1 cellular context compared by ENCODE assay signal in genomic region chr15:66387176-66388056, GRCh38.
TF ChIP-seq lines count a peak whose summit lies in the region.

No MANE protein-coding gene starts in this region.

TF ChIP-seq in K562, 482 proteins besides CTCF, POLR2A, EP300 and RAD21 (continued from another document and continues in another):
- TF ChIP-seq GATA2 (CRISPR knock-in tag; IDR thresholded peaks at IDR 0.05), result no peak
- TF ChIP-seq SUPT5H (IDR thresholded peaks at IDR 0.05), result no peak
- no peak for TF ChIP-seq TAF9B (IDR thresholded peaks at IDR 0.05; ENCODE audit: partially characterized antibody)
- no peak for TF ChIP-seq ADNP (tag; IDR thresholded peaks at IDR 0.05)
- TF ChIP-seq HNRNPUL1 (IDR thresholded peaks at IDR 0.05; ENCODE audit: low read length), result no peak
- TF ChIP-seq ZNF561 (CRISPR knock-in tag; conservative IDR thresholded peaks at IDR 0.05), result no peak
- no peak for TF ChIP-seq GTF2F1 (IDR thresholded peaks at IDR 0.05; ENCODE audit: low read depth, low read length)
- no peak for TF ChIP-seq SP1 (CRISPR knock-in tag; IDR thresholded peaks at IDR 0.05)
- no peak for TF ChIP-seq ATF3 (IDR thresholded peaks at IDR 0.05)
- no peak for TF ChIP-seq ATF3 (CRISPR knock-in tag; conservative IDR thresholded peaks at IDR 0.05)
- no peak for TF ChIP-seq RBM25 (IDR thresholded peaks at IDR 0.05; ENCODE audit: low read depth, low read length, severe bottlenecking)
- TF ChIP-seq ATF1 (CRISPR knock-in tag; IDR thresholded peaks at IDR 0.05), result no peak
- TF ChIP-seq ATF1 (tag; IDR thresholded peaks at IDR 0.05), result no peak
- TF ChIP-seq ZNF324 (CRISPR knock-in tag; IDR thresholded peaks at IDR 0.05), result no peak
- peak; percentile 33 to 42; a peak in 2 of 4 replicates for TF ChIP-seq NRF1 (conservative IDR thresholded peaks at IDR 0.05 in 1 of 2, IDR thresholded peaks at IDR 0.05 in 1 of 2)
- TF ChIP-seq MAX (CRISPR knock-in tag; IDR thresholded peaks at IDR 0.05), result 0 out of 2 replicates have a peak, but pooled peaks have one; percentile 18
- TF ChIP-seq DLX4 (CRISPR knock-in tag; IDR thresholded peaks at IDR 0.05), result no peak
- TF ChIP-seq VEZF1 (CRISPR knock-in tag; IDR thresholded peaks at IDR 0.05), result peak; percentile 9; the same call in 1 of the 2 replicates
- TF ChIP-seq PYGO2 (tag; IDR thresholded peaks at IDR 0.05), result no peak
- no peak for TF ChIP-seq ARID4B (CRISPR knock-in tag; IDR thresholded peaks at IDR 0.05)
- no peak for TF ChIP-seq MECOM (CRISPR knock-in tag; IDR thresholded peaks at IDR 0.05)
- no peak for TF ChIP-seq ZNF133 (CRISPR knock-in tag; IDR thresholded peaks at IDR 0.05)
- TF ChIP-seq PKNOX1 (IDR thresholded peaks at IDR 0.05), result no peak
- TF ChIP-seq RAD51 (IDR thresholded peaks at IDR 0.05; ENCODE audit: borderline replicate concordance, low read depth), result no peak
- no peak for TF ChIP-seq MXI1 (IDR thresholded peaks at IDR 0.05; ENCODE audit: low read depth, low read length)
- no peak for TF ChIP-seq ETV5 (CRISPR knock-in tag; IDR thresholded peaks at IDR 0.05; ENCODE audit: low read depth)
- TF ChIP-seq MEIS2 (IDR thresholded peaks at IDR 0.05; ENCODE audit: partially characterized antibody), result no peak
- TF ChIP-seq EGR1 (conservative IDR thresholded peaks at IDR 0.05), result peak; percentile 70
- no peak for TF ChIP-seq CHD4 (IDR thresholded peaks at IDR 0.05; ENCODE audit: insufficient read depth, insufficient replicate concordance, low read depth, low read length, poor library complexity, severe bottlenecking)
- no peak for TF ChIP-seq ZFP91 (CRISPR knock-in tag; IDR thresholded peaks at IDR 0.05)
- no peak for TF ChIP-seq FOXA3 (CRISPR knock-in tag; conservative IDR thresholded peaks at IDR 0.05 in 1 of 2, IDR thresholded peaks at IDR 0.05 in 1 of 2)
- no peak for TF ChIP-seq CLOCK (CRISPR knock-in tag; IDR thresholded peaks at IDR 0.05; ENCODE audit: borderline replicate concordance)
- no peak for TF ChIP-seq ZFPM2 (CRISPR knock-in tag; IDR thresholded peaks at IDR 0.05)
- no peak for TF ChIP-seq ZNF507 (tag; conservative IDR thresholded peaks at IDR 0.05)
- TF ChIP-seq HLTF (IDR thresholded peaks at IDR 0.05), result no peak
- no peak for TF ChIP-seq ZNF41 (CRISPR knock-in tag; conservative IDR thresholded peaks at IDR 0.05)
- TF ChIP-seq ZNF407 (IDR thresholded peaks at IDR 0.05; ENCODE audit: low read depth), result no peak
- no peak for TF ChIP-seq PHF20 (IDR thresholded peaks at IDR 0.05; ENCODE audit: partially characterized antibody)
- peak in 1 of 2 experiments; percentile 22; a peak in 1 of 4 replicates for TF ChIP-seq FOXK2 (conservative IDR thresholded peaks at IDR 0.05 in 1 of 2, IDR thresholded peaks at IDR 0.05 in 1 of 2; ENCODE audit: low read depth in 2 of 2)
- TF ChIP-seq MCM5 (IDR thresholded peaks at IDR 0.05; ENCODE audit: low read depth), result no peak
- TF ChIP-seq E2F5 (CRISPR knock-in tag; IDR thresholded peaks at IDR 0.05), result no peak
- TF ChIP-seq GATAD2B (IDR thresholded peaks at IDR 0.05; ENCODE audit: borderline replicate concordance), result no peak
